10 cellular contexts compared by ENCODE assay signal in the genomic region with DNA sequence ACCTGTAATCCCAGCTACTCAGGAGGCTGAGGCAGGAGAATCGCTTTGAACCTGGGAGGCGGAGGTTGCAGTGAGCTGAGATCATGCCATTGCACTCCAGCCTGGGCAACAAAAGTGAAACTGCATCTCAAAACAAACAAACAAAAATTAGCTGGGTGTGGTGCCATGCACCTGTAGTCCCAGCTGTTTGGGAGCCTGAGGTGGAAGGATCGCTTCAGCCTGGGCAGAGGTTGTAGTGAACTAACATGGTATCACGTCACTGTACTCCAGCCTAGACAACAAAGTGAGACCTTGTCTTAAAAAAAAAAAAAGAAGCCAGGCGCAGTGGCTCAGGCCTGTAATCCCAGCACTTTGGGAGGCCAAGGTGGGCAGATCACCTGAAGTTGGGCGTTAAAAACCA. TPM values are rescaled to one million over a fixed set of nuclear protein-coding genes. Genes with fewer than 3 reads are reported as not detected.
DNase-seq lines count a peak whose midpoint lies in the region; ATAC-seq and TF ChIP-seq lines count a peak whose summit lies in the region.
"Not testable (repeated sequence)": the region's sequence is repeated elsewhere in the genome, so short reads cannot be mapped to it uniquely, and the experiment has no call there.
"Had no signal": no experiment of that assay in that cellular context is flagged by ENCODE, and none has a peak within 500 bp of the region (broad histone marks: within the 10 kb centered on the region; RNA-seq: fewer than 3 reads in every experiment).

No MANE protein-coding gene starts in this region.

- H3K27ac ChIP-seq in 22Rv1 (peak overlapping the region; percentile 53; the same call in 1 of the 2 replicates), WERI-Rb-1 (peak overlapping the region; percentile 71)

- not testable (repeated sequence) for H3K36me3 Mint-ChIP-seq in stimulated activated effector memory CD8-positive, alpha-beta T cell treated with anti-CD3 and anti-CD28 coated beads, Interleukin-12 subunit alpha, Interleukin-12 subunit beta, amount 100 ng/mL, for 72 hours

- peak overlapping the region; percentile 45 for H3K27ac Mint-ChIP-seq in stimulated activated effector memory CD8-positive, alpha-beta T cell treated with anti-CD3 and anti-CD28 coated beads, Interleukin-12 subunit alpha, Interleukin-12 subunit beta, amount 100 ng/mL, for 72 hours

- intact Hi-C loops in left colon (cut with DNase I, micrococcal nuclease) = not testable (repeated sequence)

- not testable (repeated sequence) for H3K36me3 ChIP-seq in WERI-Rb-1

- H3K4me1 Mint-ChIP-seq in stimulated activated effector memory CD8-positive, alpha-beta T cell treated with anti-CD3 and anti-CD28 coated beads, Interleukin-12 subunit alpha, Interleukin-12 subunit beta, amount 100 ng/mL, for 72 hours = not testable (repeated sequence)

- H3K9me3 ChIP-seq in WERI-Rb-1 (ENCODE audit: severe bottlenecking) = not testable (repeated sequence)

- not testable (repeated sequence) for H3K4me3 ChIP-seq in GM12865 (ENCODE audit: low read depth, low read length); WERI-Rb-1 (ENCODE audit: low read depth, low read length)

- not testable (repeated sequence) for H3K9me3 Mint-ChIP-seq in stimulated activated effector memory CD8-positive, alpha-beta T cell treated with anti-CD3 and anti-CD28 coated beads, Interleukin-12 subunit alpha, Interleukin-12 subunit beta, amount 100 ng/mL, for 72 hours

- peak; percentile 52 for DNase-seq in GM12865 (ENCODE audit: low read depth)
- peak; percentile 65 for DNase-seq in NAMALWA (ENCODE audit: low spot score)
- peak; percentile 38 for DNase-seq in NCI-H748 (lab: John Stamatoyannopoulos, UW; ENCODE audit: unreplicated experiment)
- DNase-seq in RPMI8226 = peak; percentile 36
- not testable (repeated sequence) for DNase-seq in WERI-Rb-1; left colon; stimulated activated effector memory CD8-positive, alpha-beta T cell treated with anti-CD3 and anti-CD28 coated beads, Interleukin-12 subunit alpha, Interleukin-12 subunit beta, amount 100 ng/mL, for 72 hours (ENCODE audit: low spot score in 2 of 2)

- TF ChIP-seq CTCF in 22Rv1 (IDR thresholded peaks at IDR 0.05); GM12865 (IDR thresholded peaks at IDR 0.05; ENCODE audit: insufficient read depth, low read depth, low read length, missing control alignments); WERI-Rb-1 (IDR thresholded peaks at IDR 0.05; ENCODE audit: low read depth, low read length): not testable (repeated sequence)

- not testable (repeated sequence) for H3K4me3 Mint-ChIP-seq in stimulated activated effector memory CD8-positive, alpha-beta T cell treated with anti-CD3 and anti-CD28 coated beads, Interleukin-12 subunit alpha, Interleukin-12 subunit beta, amount 100 ng/mL, for 72 hours

- H3K27me3 ChIP-seq in WERI-Rb-1 (ENCODE audit: insufficient read depth, low read depth, severe bottlenecking) = not testable (repeated sequence)

- peak; percentile 65 for ATAC-seq in left colon
- ATAC-seq in stimulated activated effector memory CD8-positive, alpha-beta T cell treated with anti-CD3 and anti-CD28 coated beads, Interleukin-12 subunit alpha, Interleukin-12 subunit beta, amount 100 ng/mL, for 72 hours = not testable (repeated sequence)

RNA-seq across cellular contexts. Expression of gene SSC4D, which starts 21.7 kb away (rescaled TPM):
- under 1 TPM; 0.15 to 0.50 TPM for total RNA-seq in left colon
- total RNA-seq: Calu3; CD4-positive, alpha-beta T cell had no signal

RNA-seq across cellular contexts. Expression of gene YWHAG, which starts 29.0 kb away (rescaled TPM):
- 100 to 1,000 TPM in 1 of 2 donors, 10 to 100 TPM in 1; 83.3 to 106 TPM for total RNA-seq in left colon

RNA-seq across cellular contexts. Expression of gene ZP3, which starts 37.0 kb away (rescaled TPM):
- 1 to 10 TPM; 3.3 to 5.9 TPM for total RNA-seq in left colon
